ENCODE assay signal across 8 cellular contexts in genomic region chr19:49896863-49897621, GRCh38. TPM values are rescaled to one million over a fixed set of nuclear protein-coding genes. Genes with fewer than 3 reads are reported as not detected.
DNase-seq lines count a peak whose midpoint lies in the region; ATAC-seq and TF ChIP-seq lines count a peak whose summit lies in the region.

IL4I1 (minus strand) TSS chr19:49896887; CDS start chr19:49896160, 727 bp downstream.

- H3K4me3 ChIP-seq in IMR-90 (ENCODE audit: insufficient read depth, low read depth, low read length) = no peak within 1 kb of the TSS
- H3K4me3 ChIP-seq in fibroblast of the aortic adventitia (ENCODE audit: low read depth, low read length) = no peak within 1 kb of the TSS

- 0 out of 2 replicates have a peak within 1 kb of the TSS, but pooled peaks have one; percentile 30 for H3K4me2 ChIP-seq in IMR-90 (ENCODE audit: low read depth, low read length)

- H4K5ac ChIP-seq in IMR-90 (ENCODE audit: low read depth, low read length) = 0 out of 2 replicates have a peak within 1 kb of the TSS, but pooled peaks have one; percentile 37

- peaks cover 5% of the 10 kb centered on the region; the same call in 1 of the 2 replicates for H3K27me3 ChIP-seq in IMR-90 (ENCODE audit: control insufficient read depth, insufficient read depth, low read length)

- TF ChIP-seq POLR2A in IMR-90 (IDR thresholded peaks at IDR 0.05; ENCODE audit: low read depth, low read length) = no peak

- peak within 1 kb of the TSS; percentile 87 for H2AFZ ChIP-seq in IMR-90 (replicated peaks; ENCODE audit: low read length, poor library complexity)

- H3K23ac ChIP-seq in IMR-90 (ENCODE audit: low read depth, low read length) = no peak within 1 kb of the TSS; the same call in 1 of the 2 replicates

- peak within 1 kb of the TSS; percentile 83 for H2BK120ac ChIP-seq in IMR-90 (ENCODE audit: low read depth, low read length)

- ATAC-seq in IMR-90 (ENCODE audit: low read depth) = peak; percentile 21; the same call in 1 of the 2 replicates

- peak within 1 kb of the TSS; percentile 68; the same call in 1 of the 2 replicates for H3K14ac ChIP-seq in IMR-90 (replicated peaks; ENCODE audit: low read depth, low read length)

- H4K91ac ChIP-seq in IMR-90 (ENCODE audit: insufficient read depth, low read depth, low read length) = peak within 1 kb of the TSS; percentile 59

- H3K9ac ChIP-seq in IMR-90 (ENCODE audit: low read depth, low read length) = no peak within 1 kb of the TSS

- 74% methylated on average over 5 of the region's 20 CpGs; no CpG with 5 or more reads in 1 of the 2 experiments for WGBS in IMR-90 (ENCODE audit: extremely low coverage in 2 of 2, insufficient read length in 1 of 2), 2 experiments

- POLR2A ChIA-PET in IMR-90 (lab: Charles Lee; ENCODE audit: unreplicated experiment) = no interaction called here

- dilution Hi-C loops in IMR-90 (cut with HindIII; ENCODE audit: low sequenced_read_pairs, unreplicated experiment) = no loop called here

- H2BK15ac ChIP-seq in IMR-90 (ENCODE audit: low read depth, low read length) = peak within 1 kb of the TSS; percentile 78; the same call in 1 of the 3 replicates

- no peaks in the 10 kb centered on the region for H3K79me1 ChIP-seq in IMR-90 (ENCODE audit: low read depth in 1 of 2, low read length in 2 of 2)

- no peak for TF ChIP-seq RAD21 in IMR-90 (IDR thresholded peaks at IDR 0.05; ENCODE audit: low read length)

- H2BK5ac ChIP-seq in IMR-90 (ENCODE audit: low read depth, low read length, poor library complexity, severe bottlenecking) = no peak within 1 kb of the TSS

- peak within 1 kb of the TSS; percentile 62 for H2BK20ac ChIP-seq in IMR-90 (ENCODE audit: low read depth, low read length)

- H3K56ac ChIP-seq in IMR-90 (ENCODE audit: extremely low read depth, insufficient read depth, low read length) = no peak within 1 kb of the TSS

- no peaks in the 10 kb centered on the region for H3K9me1 ChIP-seq in IMR-90 (ENCODE audit: insufficient read depth, low read length)

- peak; percentile 84 for DNase-seq in ACHN
- peak; percentile 83 for DNase-seq in GM19238 (ENCODE audit: insufficient read length, low spot score)
- peak; percentile 42 for DNase-seq in IMR-90
- DNase-seq in activated CD4-positive, alpha-beta T cell treated with anti-CD3 and anti-CD28 coated beads, Interleukin-2, amount 50 U/mL, for 48 hours = peak; percentile 71 to 74
- peak; percentile 42 for DNase-seq in fibroblast of the aortic adventitia (ENCODE audit: low read depth)
- peak; percentile 50 for DNase-seq in stimulated activated CD4-positive, alpha-beta T cell treated with anti-CD3 and anti-CD28 coated beads, Interleukin-12 subunit alpha, Interleukin-12 subunit beta, amount 100 ng/mL, for 4 hours
- no peak for DNase-seq in COLO829 (ENCODE audit: low spot score)
- no peak for DNase-seq in NCI-H446 (lab: John Stamatoyannopoulos, UW)

- peak within 1 kb of the TSS; percentile 87 for H2AK9ac ChIP-seq in IMR-90 (replicated peaks; ENCODE audit: low read depth, low read length, poor library complexity)

- no peak within 1 kb of the TSS for H3K27ac ChIP-seq in IMR-90 (ENCODE audit: insufficient read depth, low read length)

- H2AK5ac ChIP-seq in IMR-90 (ENCODE audit: low read depth, low read length) = peak within 1 kb of the TSS; percentile 75

- CTCF ChIA-PET in IMR-90 (lab: Yijun Ruan, JAX) = no interaction called here

- no peaks in the 10 kb centered on the region for H3K36me3 ChIP-seq in IMR-90 (ENCODE audit: control insufficient read depth, insufficient read depth, low read length)

- H3K4ac ChIP-seq in IMR-90 (ENCODE audit: low read depth, low read length) = peak within 1 kb of the TSS; percentile 61

- in situ Hi-C loops in ACHN (cut with HindIII; ENCODE audit: low pct_ligation_motif_present, low pct_unique_long_range_greater_than_20kb, low sequenced_read_pairs) (no loop called here), IMR-90 (cut with MboI; ENCODE audit: low sequenced_read_pairs) (no loop called here)

- TF ChIP-seq CTCF in IMR-90 (conservative IDR thresholded peaks at IDR 0.05; ENCODE audit: low read depth, low read length) (no peak), fibroblast of the aortic adventitia (IDR thresholded peaks at IDR 0.05; ENCODE audit: insufficient read depth, low read length) (no peak)

- H3K9me3 ChIP-seq in IMR-90 (ENCODE audit: control insufficient read depth, insufficient read depth, low read length) = no peaks in the 10 kb centered on the region

- BruUV-seq in IMR-90 (replicated peaks; lab: Mats Ljungman, UMichigan) = no TSS peak

- no peak within 1 kb of the TSS for H3K18ac ChIP-seq in IMR-90 (ENCODE audit: low read depth, low read length)

- H3K4me1 ChIP-seq in IMR-90 (ENCODE audit: control insufficient read depth, insufficient read depth, low read length) = peaks cover 8% of the 10 kb centered on the region

- H4K20me1 ChIP-seq in IMR-90 (ENCODE audit: insufficient read depth, low read length) = no peaks in the 10 kb centered on the region

- intact Hi-C loops in IMR-90 (cut with micrococcal nuclease) = no loop called here

- H4K8ac ChIP-seq in IMR-90 (ENCODE audit: low read depth in 2 of 2, low read length in 2 of 2) = peak within 1 kb of the TSS; percentile 69 to 70; a peak in 2 of 4 replicates

TF ChIP-seq in IMR-90, 13 proteins besides CTCF, POLR2A, EP300 and RAD21:
- no peak for TF ChIP-seq RFX5 (IDR thresholded peaks at IDR 0.05; ENCODE audit: low read depth, low read length)
- no peak for TF ChIP-seq BHLHE40 (IDR thresholded peaks at IDR 0.05; ENCODE audit: low read depth, low read length)

RNA-seq across cellular contexts. Expression of gene IL4I1, which starts in this region (rescaled TPM):
- total RNA-seq in IMR-90 (2012; rRNA removed) = under 0.01 and 0.36 TPM in 2 replicates
- polyA plus RNA-seq in IMR-90 (2012; rRNA removed) = 0.27 and 0.31 TPM in 2 replicates
- 0.29 and 0.48 TPM in 2 replicates for polyA plus RNA-seq in IMR-90 (2012; cell fraction: cytosol; rRNA removed)
- polyA plus RNA-seq in IMR-90 (2012; cell fraction: nucleus; rRNA removed; ENCODE audit: low replicate concordance) = 0.24 and 0.60 TPM in 2 replicates
- total RNA-seq in fibroblast of the aortic adventitia (ENCODE audit: low replicate concordance) = 1.1 TPM in 1 of 2 replicates, not detected in the other

Comparison
In these comparisons a context has a peak if more than half of its experiments do, and no peak if none do; other contexts are left out.
1. Peak in DNase-seq, ATAC-seq and H3K4me2 ChIP-seq in IMR-90; RNA of the gene not detected or under 1 TPM.
2. DNase-seq: peak in ACHN (single experiment), GM19238 (single experiment), activated CD4-positive, alpha-beta T cell treated with anti-CD3 and anti-CD28 coated beads, Interleukin-2, amount 50 U/mL, for 48 hours (2 of 2), fibroblast of the aortic adventitia (single experiment) and stimulated activated CD4-positive, alpha-beta T cell treated with anti-CD3 and anti-CD28 coated beads, Interleukin-12 subunit alpha, Interleukin-12 subunit beta, amount 100 ng/mL, for 4 hours (single experiment); none in COLO829 (single experiment) and NCI-H446 (0 of 2).